8 cellular contexts compared by ENCODE assay signal in the genomic region with DNA sequence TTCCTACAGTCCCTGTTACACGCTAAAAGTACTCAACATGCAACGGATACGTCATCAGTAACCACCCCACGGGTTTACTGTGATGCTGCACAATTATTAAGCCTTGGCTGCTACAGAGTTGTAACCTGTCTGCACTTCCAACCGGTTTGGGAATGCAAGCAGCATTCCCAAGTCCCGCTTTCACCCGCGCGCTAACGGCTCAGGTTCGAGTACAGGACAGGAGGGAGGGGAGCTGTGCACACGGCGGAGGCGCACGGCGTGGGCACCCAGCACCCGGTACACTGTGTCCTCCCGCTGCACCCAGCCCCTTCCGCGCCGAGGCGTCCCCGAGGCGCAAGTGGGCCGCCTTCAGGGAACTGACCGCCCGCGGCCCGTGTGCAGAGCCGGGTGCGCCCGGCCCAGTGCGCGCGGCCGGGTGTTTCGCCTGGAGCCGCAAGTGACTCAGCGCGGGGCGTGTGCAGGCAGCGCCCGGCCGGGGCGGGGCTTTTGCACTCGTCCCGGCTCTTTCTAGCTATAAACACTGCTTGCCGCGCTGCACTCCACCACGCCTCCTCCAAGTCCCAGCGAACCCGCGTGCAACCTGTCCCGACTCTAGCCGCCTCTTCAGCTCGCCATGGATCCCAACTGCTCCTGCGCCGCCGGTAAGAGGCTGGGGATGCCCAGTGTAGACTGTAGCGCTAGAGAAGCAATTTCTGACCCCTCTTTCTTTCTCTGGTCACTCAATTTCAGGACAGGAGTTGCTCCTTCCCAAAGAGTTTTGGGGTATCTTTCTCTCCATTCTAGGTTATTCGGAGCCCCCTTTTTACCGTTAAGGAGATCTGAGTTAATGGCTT. TPM values are rescaled to one million over a fixed set of nuclear protein-coding genes. Genes with fewer than 3 reads are reported as not detected.
DNase-seq lines count a peak whose midpoint lies in the region; FAIRE-seq and TF ChIP-seq lines count a peak whose summit lies in the region.

A gene (plus strand): TSS at position 542 of the 833 bp plus-strand sequence. CDS start 72 bp downstream, at position 614.

- H3K27me3 ChIP-seq in neural cell (ENCODE audit: insufficient read depth, low read depth, low read length) (peaks cover 52% of the 10 kb centered on the region), stomach (no peaks in the 10 kb centered on the region)

- TF ChIP-seq POLR2A in H54 (IDR thresholded peaks at IDR 0.05; ENCODE audit: low read depth, low read length) (peak; percentile 94), stomach (IDR thresholded peaks at IDR 0.05) (peak in 1 of 4 donors; percentile 61)

- no peaks in the 10 kb centered on the region for H3K9me2 ChIP-seq in neural cell (ENCODE audit: insufficient read depth, low read length)

- DNase-seq in ELR (ENCODE audit: low read depth) (peak; percentile 99), H54 (ENCODE audit: insufficient read length, low spot score) (peak; percentile 68), LoVo (ENCODE audit: low spot score) (peak; percentile 98), SHP77 treated with DMSO at 0.1 percent for 48 hours (lab: John Stamatoyannopoulos, UW) (peak; percentile 87), fibroblast of the aortic adventitia (ENCODE audit: low read depth) (peak; percentile 95), stomach (peak; percentile 97)
- DNase-seq in activated effector memory CD4-positive, alpha-beta T cell treated with anti-CD3 and anti-CD28 coated beads, Interleukin-2, amount 50 U/mL, for 16 hours: peak; percentile 95

- H3F3A ChIP-seq in neural cell (ENCODE audit: insufficient read depth, low read length, poor library complexity, severe bottlenecking): no peaks in the 10 kb centered on the region

- H3K36me3 ChIP-seq in neural cell (ENCODE audit: insufficient read depth, low read length): no peaks in the 10 kb centered on the region
- H3K36me3 ChIP-seq in stomach: no peaks in the 10 kb centered on the region

- H3K4me3 ChIP-seq in fibroblast of the aortic adventitia (ENCODE audit: low read depth, low read length) (peak within 1 kb of the TSS; percentile 76), neural cell (ENCODE audit: low read length) (peak within 1 kb of the TSS; percentile 62), stomach (peak within 1 kb of the TSS; percentile 58 to 78 (median 66))

- H3K79me2 ChIP-seq in neural cell (replicated peaks; ENCODE audit: insufficient read depth, low read length): no peaks in the 10 kb centered on the region

- H3K9ac ChIP-seq in neural cell (ENCODE audit: low read length): no peak within 1 kb of the TSS

- WGBS in stomach, 5 donors: 5 to 18% (median 7%) methylated on average over 16 to 62 of the region's 62 CpGs

- peak within 1 kb of the TSS; percentile 30 for H3K4me2 ChIP-seq in neural cell (ENCODE audit: low read length)

- no peak for TF ChIP-seq RAD21 in neural cell (conservative IDR thresholded peaks at IDR 0.05)

- H3K27ac ChIP-seq in neural cell (ENCODE audit: low read length): no peak within 1 kb of the TSS
- peak within 1 kb of the TSS; percentile 88 to 96 (median 92) for H3K27ac ChIP-seq in stomach

- H3K4me1 ChIP-seq in stomach: peaks cover 35 to 57% (median 51%) of the 10 kb centered on the region in 4 donors

- FAIRE-seq in H54 (lab: Jason Lieb, UNC): no peak

- H2AFZ ChIP-seq in neural cell (ENCODE audit: low read depth, low read length): no peak within 1 kb of the TSS

- intact Hi-C loops in stomach (cut with DNase I; ENCODE audit: low total_unique reads): no loop called here

- TF ChIP-seq EP300 in neural cell (conservative IDR thresholded peaks at IDR 0.05; ENCODE audit: poor library complexity, severe bottlenecking) (no peak), stomach (IDR thresholded peaks at IDR 0.05) (peak; percentile 94)

- TF ChIP-seq CTCF in fibroblast of the aortic adventitia (IDR thresholded peaks at IDR 0.05; ENCODE audit: insufficient read depth, low read length): no peak
- TF ChIP-seq CTCF in neural cell (IDR thresholded peaks at IDR 0.05; ENCODE audit: poor library complexity, severe bottlenecking): no peak
- no peak for TF ChIP-seq CTCF in stomach (IDR thresholded peaks at IDR 0.05)

- no peaks in the 10 kb centered on the region for H4K20me1 ChIP-seq in neural cell (ENCODE audit: insufficient read depth)

- H3K9me3 ChIP-seq in neural cell (ENCODE audit: low read length) (no peaks in the 10 kb centered on the region), stomach (no peaks in the 10 kb centered on the region)

TF ChIP-seq in neural cell, 6 proteins besides CTCF, POLR2A, EP300 and RAD21:
- TF ChIP-seq, protein P1, sequence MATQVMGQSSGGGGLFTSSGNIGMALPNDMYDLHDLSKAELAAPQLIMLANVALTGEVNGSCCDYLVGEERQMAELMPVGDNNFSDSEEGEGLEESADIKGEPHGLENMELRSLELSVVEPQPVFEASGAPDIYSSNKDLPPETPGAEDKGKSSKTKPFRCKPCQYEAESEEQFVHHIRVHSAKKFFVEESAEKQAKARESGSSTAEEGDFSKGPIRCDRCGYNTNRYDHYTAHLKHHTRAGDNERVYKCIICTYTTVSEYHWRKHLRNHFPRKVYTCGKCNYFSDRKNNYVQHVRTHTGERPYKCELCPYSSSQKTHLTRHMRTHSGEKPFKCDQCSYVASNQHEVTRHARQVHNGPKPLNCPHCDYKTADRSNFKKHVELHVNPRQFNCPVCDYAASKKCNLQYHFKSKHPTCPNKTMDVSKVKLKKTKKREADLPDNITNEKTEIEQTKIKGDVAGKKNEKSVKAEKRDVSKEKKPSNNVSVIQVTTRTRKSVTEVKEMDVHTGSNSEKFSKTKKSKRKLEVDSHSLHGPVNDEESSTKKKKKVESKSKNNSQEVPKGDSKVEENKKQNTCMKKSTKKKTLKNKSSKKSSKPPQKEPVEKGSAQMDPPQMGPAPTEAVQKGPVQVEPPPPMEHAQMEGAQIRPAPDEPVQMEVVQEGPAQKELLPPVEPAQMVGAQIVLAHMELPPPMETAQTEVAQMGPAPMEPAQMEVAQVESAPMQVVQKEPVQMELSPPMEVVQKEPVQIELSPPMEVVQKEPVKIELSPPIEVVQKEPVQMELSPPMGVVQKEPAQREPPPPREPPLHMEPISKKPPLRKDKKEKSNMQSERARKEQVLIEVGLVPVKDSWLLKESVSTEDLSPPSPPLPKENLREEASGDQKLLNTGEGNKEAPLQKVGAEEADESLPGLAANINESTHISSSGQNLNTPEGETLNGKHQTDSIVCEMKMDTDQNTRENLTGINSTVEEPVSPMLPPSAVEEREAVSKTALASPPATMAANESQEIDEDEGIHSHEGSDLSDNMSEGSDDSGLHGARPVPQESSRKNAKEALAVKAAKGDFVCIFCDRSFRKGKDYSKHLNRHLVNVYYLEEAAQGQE (IDR thresholded peaks at IDR 0.05; ENCODE audit: borderline replicate concordance): peak; percentile 32
- TF ChIP-seq MXI1 (conservative IDR thresholded peaks at IDR 0.05; ENCODE audit: poor library complexity, severe bottlenecking): no peak

RNA-seq across cellular contexts. Expression of the gene that starts here (rescaled TPM):
- total RNA-seq in fibroblast of the aortic adventitia (ENCODE audit: low replicate concordance) (8.3 and 114 TPM in 2 replicates), stomach (100 to 1,000 TPM in 3 of 5 donors, 10 to 100 TPM in 2; 38.8 to 291 (median 111) TPM)
- polyA plus RNA-seq in neural cell (not detected in 2 replicates), stomach (1,000 to 10,000 TPM in 2 of 3 donors, 100 to 1,000 TPM in 1; 949 to 1,839 (median 1,778) TPM)
- polyA minus RNA-seq in neural cell: not detected in 2 replicates

Comparison
In these comparisons a context has a peak if more than half of its experiments do, and no peak if none do; other contexts are left out.
1. RNA of the gene that starts here (polyA plus RNA-seq): 949 to 1,839 TPM in stomach; not detected in neural cell; every median in the first group is over 100 times any median in the second.
2. Peak in every context shown above with its lines, with median percentiles within 50 percentile points of each other: DNase-seq and H3K4me3 ChIP-seq.